ENCODE assay signal across 40 cellular contexts in genomic region chr4:174815282-174815681, GRCh38. TPM values are rescaled to one million over a fixed set of nuclear protein-coding genes. Genes with fewer than 3 reads are reported as not detected.
"Had no signal": no experiment of that assay in that cellular context is flagged by ENCODE, and none has a peak within 500 bp of the region (broad histone marks: within the 10 kb centered on the region; RNA-seq: fewer than 3 reads in every experiment).

No MANE protein-coding gene starts in this region.

- DNase-seq: activated effector memory CD4-positive, alpha-beta T cell treated with anti-CD3 and anti-CD28 coated beads, Interleukin-2, amount 50 U/mL, for 16 hours; activated effector memory CD4-positive, alpha-beta T cell treated with Interleukin-2 at 50 U/mL for 16 hours; activated gamma-delta T cell; activated gamma-delta T cell treated with Interleukin-2 at 50 U/mL for 16 hours; activated naive CD4-positive, alpha-beta T cell; activated naive CD4-positive, alpha-beta T cell treated with anti-CD3 and anti-CD28 coated beads for 36 hours; activated naive CD4-positive, alpha-beta T cell treated with anti-CD3 and anti-CD28 coated beads, Interleukin-2, amount 10 ng/mL, durations not matched to agents 7 days and 5 days; activated naive CD4-positive, alpha-beta T cell treated with anti-CD3 and anti-CD28 coated beads, Interleukin-2, amount 50 U/mL, for 16 hours; activated naive CD4-positive, alpha-beta T cell treated with Interleukin-2 at 50 U/mL for 16 hours; activated naive CD8-positive, alpha-beta T cell treated with anti-CD3 and anti-CD28 coated beads for 36 hours; activated naive CD8-positive, alpha-beta T cell treated with anti-CD3 and anti-CD28 coated beads, Interleukin-2, amount 10 ng/mL, durations not matched to agents 7 days and 5 days; activated naive CD8-positive, alpha-beta T cell treated with anti-CD3 and anti-CD28 coated beads, Interleukin-2, amount 50 U/mL, for 24 hours; activated T-cell treated with anti-CD3 and anti-CD28 coated beads, Interleukin-2, amount 50 U/mL, for 1 hour; activated T-cell treated with anti-CD3 and anti-CD28 coated beads, Interleukin-2, amount 50 U/mL, for 24 hours; activated T-cell treated with anti-CD3 and anti-CD28 coated beads, Interleukin-2, amount 50 U/mL, for 4 hours; activated T-cell treated with anti-CD3 and anti-CD28 coated beads, Interleukin-2, amount 50 U/mL, for 48 hours; activated T-cell treated with anti-CD3 and anti-CD28 coated beads, Interleukin-2, amount 50 U/mL, for 72 hours; adrenal gland; amniotic stem cell; amygdala; anterior cingulate cortex; aorta; body of pancreas; brain microvascular endothelial cell; caudate nucleus; central memory CD4-positive, alpha-beta T cell; cerebellar nuclear complex had no signal

- H3K4me3 Mint-ChIP-seq: activated naive CD4-positive, alpha-beta T cell treated with anti-CD3 and anti-CD28 coated beads for 36 hours; activated naive CD4-positive, alpha-beta T cell treated with anti-CD3 and anti-CD28 coated beads, Interleukin-2, amount 10 ng/mL, durations not matched to agents 7 days and 5 days; activated naive CD4-positive, alpha-beta T cell treated with anti-CD3 and anti-CD28 coated beads, Interleukin-2, amount 50 U/mL, for 24 hours; activated naive CD8-positive, alpha-beta T cell; activated naive CD8-positive, alpha-beta T cell treated with anti-CD3 and anti-CD28 coated beads for 36 hours; activated naive CD8-positive, alpha-beta T cell treated with anti-CD3 and anti-CD28 coated beads, Interleukin-2, amount 10 ng/mL, durations not matched to agents 7 days and 5 days; activated naive CD8-positive, alpha-beta T cell treated with anti-CD3 and anti-CD28 coated beads, Interleukin-2, amount 50 U/mL, for 24 hours; activated T-cell treated with anti-CD3 and anti-CD28 coated beads, Interleukin-2, amount 50 U/mL, for 24 hours; activated T-cell treated with anti-CD3 and anti-CD28 coated beads, Interleukin-2, amount 50 U/mL, for 4 hours; activated T-cell treated with anti-CD3 and anti-CD28 coated beads, Interleukin-2, amount 50 U/mL, for 72 hours; activated T-helper 1 cell treated with anti-CD3 and anti-CD28 coated beads, Interleukin-12 subunit alpha, Interleukin-12 subunit beta, Interleukin-2, Interleukin-4 antibody, amounts not matched to agents 30 ng/mL and 10 ng/mL and 1 ng/mL, durations not matched to agents 14 hours and 24 hours and 36 hours; activated T-helper 17 cell treated with anti-CD3 and anti-CD28 coated beads, Interleukin-2, amount 50 U/mL, for 72 hours; brain; central memory CD8-positive, alpha-beta T cell had no signal

- ATAC-seq: activated naive CD4-positive, alpha-beta T cell treated with anti-CD3 and anti-CD28 coated beads, Interleukin-2, amount 50 U/mL, for 72 hours; activated naive CD8-positive, alpha-beta T cell treated with anti-CD3 and anti-CD28 coated beads, Interleukin-2, amount 50 U/mL, for 24 hours; activated T-cell treated with anti-CD3 and anti-CD28 coated beads, Interleukin-2, amount 50 U/mL, for 4 hours; activated T-cell treated with anti-CD3 and anti-CD28 coated beads, Interleukin-2, amount 50 U/mL, for 72 hours; activated T-helper 17 cell treated with anti-CD3 and anti-CD28 coated beads, Interleukin-2, amount 50 U/mL, for 72 hours; body of pancreas had no signal

- H3K36me3 Mint-ChIP-seq: activated naive CD4-positive, alpha-beta T cell treated with anti-CD3 and anti-CD28 coated beads, Interleukin-2, amount 10 ng/mL, durations not matched to agents 7 days and 5 days; activated naive CD4-positive, alpha-beta T cell treated with anti-CD3 and anti-CD28 coated beads, Interleukin-2, amount 50 U/mL, for 24 hours; activated naive CD4-positive, alpha-beta T cell treated with anti-CD3 and anti-CD28 coated beads, Interleukin-2, amount 50 U/mL, for 72 hours; activated naive CD8-positive, alpha-beta T cell; activated naive CD8-positive, alpha-beta T cell treated with anti-CD3 and anti-CD28 coated beads for 36 hours; activated naive CD8-positive, alpha-beta T cell treated with anti-CD3 and anti-CD28 coated beads, Interleukin-2, amount 10 ng/mL, durations not matched to agents 7 days and 5 days; brain had no signal

- H3K27me3 Mint-ChIP-seq: activated naive CD4-positive, alpha-beta T cell treated with anti-CD3 and anti-CD28 coated beads, Interleukin-2, amount 10 ng/mL, durations not matched to agents 7 days and 5 days; activated naive CD4-positive, alpha-beta T cell treated with anti-CD3 and anti-CD28 coated beads, Interleukin-2, amount 50 U/mL, for 24 hours; activated naive CD8-positive, alpha-beta T cell; activated naive CD8-positive, alpha-beta T cell treated with anti-CD3 and anti-CD28 coated beads, Interleukin-2, amount 10 ng/mL, durations not matched to agents 7 days and 5 days; activated naive CD8-positive, alpha-beta T cell treated with anti-CD3 and anti-CD28 coated beads, Interleukin-2, amount 50 U/mL, for 24 hours; activated T-cell treated with anti-CD3 and anti-CD28 coated beads, Interleukin-2, amount 50 U/mL, for 24 hours; activated T-helper 17 cell treated with anti-CD3 and anti-CD28 coated beads, Interleukin-2, amount 50 U/mL, for 72 hours; central memory CD8-positive, alpha-beta T cell had no signal

- H3K27ac Mint-ChIP-seq: activated naive CD4-positive, alpha-beta T cell treated with anti-CD3 and anti-CD28 coated beads for 36 hours; activated naive CD4-positive, alpha-beta T cell treated with anti-CD3 and anti-CD28 coated beads, Interleukin-2, amount 10 ng/mL, durations not matched to agents 7 days and 5 days; activated naive CD4-positive, alpha-beta T cell treated with anti-CD3 and anti-CD28 coated beads, Interleukin-2, amount 50 U/mL, for 24 hours; activated naive CD4-positive, alpha-beta T cell treated with anti-CD3 and anti-CD28 coated beads, Interleukin-2, amount 50 U/mL, for 72 hours; activated naive CD8-positive, alpha-beta T cell; activated naive CD8-positive, alpha-beta T cell treated with anti-CD3 and anti-CD28 coated beads for 36 hours; activated naive CD8-positive, alpha-beta T cell treated with anti-CD3 and anti-CD28 coated beads, Interleukin-2, amount 10 ng/mL, durations not matched to agents 7 days and 5 days; activated naive CD8-positive, alpha-beta T cell treated with anti-CD3 and anti-CD28 coated beads, Interleukin-2, amount 50 U/mL, for 24 hours; activated T-cell treated with anti-CD3 and anti-CD28 coated beads, Interleukin-2, amount 50 U/mL, for 24 hours; activated T-cell treated with anti-CD3 and anti-CD28 coated beads, Interleukin-2, amount 50 U/mL, for 72 hours; activated T-helper 1 cell treated with anti-CD3 and anti-CD28 coated beads, Interleukin-12 subunit alpha, Interleukin-12 subunit beta, Interleukin-2, Interleukin-4 antibody, amounts not matched to agents 30 ng/mL and 10 ng/mL and 1 ng/mL, durations not matched to agents 14 hours and 24 hours and 36 hours; activated T-helper 17 cell treated with anti-CD3 and anti-CD28 coated beads, Interleukin-2, amount 50 U/mL, for 72 hours; activated T-helper 2 cell treated with anti-CD3 and anti-CD28 coated beads, Interferon-gamma antibody, Interleukin-2, Interleukin-4, amounts not matched to agents 10 μg/mL and 5 μg/mL and 100 μg/mL, durations not matched to agents 14 hours and 24 hours and 36 hours; brain had no signal

- H3K9me3 Mint-ChIP-seq: activated naive CD4-positive, alpha-beta T cell treated with anti-CD3 and anti-CD28 coated beads, Interleukin-2, amount 10 ng/mL, durations not matched to agents 7 days and 5 days; activated naive CD4-positive, alpha-beta T cell treated with anti-CD3 and anti-CD28 coated beads, Interleukin-2, amount 50 U/mL, for 24 hours; activated naive CD8-positive, alpha-beta T cell treated with anti-CD3 and anti-CD28 coated beads, Interleukin-2, amount 10 ng/mL, durations not matched to agents 7 days and 5 days; activated naive CD8-positive, alpha-beta T cell treated with anti-CD3 and anti-CD28 coated beads, Interleukin-2, amount 50 U/mL, for 24 hours; activated T-helper 1 cell treated with anti-CD3 and anti-CD28 coated beads, Interleukin-12 subunit alpha, Interleukin-12 subunit beta, Interleukin-2, Interleukin-4 antibody, amounts not matched to agents 30 ng/mL and 10 ng/mL and 1 ng/mL, durations not matched to agents 14 hours and 24 hours and 36 hours; activated T-helper 2 cell treated with anti-CD3 and anti-CD28 coated beads, Interferon-gamma antibody, Interleukin-2, Interleukin-4, amounts not matched to agents 10 μg/mL and 5 μg/mL and 100 μg/mL, durations not matched to agents 14 hours and 24 hours and 36 hours had no signal

- H3K4me1 Mint-ChIP-seq: activated naive CD4-positive, alpha-beta T cell treated with anti-CD3 and anti-CD28 coated beads, Interleukin-2, amount 10 ng/mL, durations not matched to agents 7 days and 5 days; activated naive CD4-positive, alpha-beta T cell treated with anti-CD3 and anti-CD28 coated beads, Interleukin-2, amount 50 U/mL, for 24 hours; activated naive CD8-positive, alpha-beta T cell treated with anti-CD3 and anti-CD28 coated beads for 36 hours; activated naive CD8-positive, alpha-beta T cell treated with anti-CD3 and anti-CD28 coated beads, Interleukin-2, amount 10 ng/mL, durations not matched to agents 7 days and 5 days; activated naive CD8-positive, alpha-beta T cell treated with anti-CD3 and anti-CD28 coated beads, Interleukin-2, amount 50 U/mL, for 24 hours; activated T-helper 17 cell treated with anti-CD3 and anti-CD28 coated beads, Interleukin-2, amount 50 U/mL, for 72 hours; central memory CD8-positive, alpha-beta T cell had no signal

RNA-seq across cellular contexts. Expression of gene GLRA3, which starts 13.8 kb away (rescaled TPM):
- total RNA-seq: activated naive CD4-positive, alpha-beta T cell treated with anti-CD3 and anti-CD28 coated beads for 36 hours; activated naive CD4-positive, alpha-beta T cell treated with anti-CD3 and anti-CD28 coated beads, Interleukin-2, amount 50 U/mL, for 72 hours; activated naive CD8-positive, alpha-beta T cell treated with anti-CD3 and anti-CD28 coated beads for 36 hours; activated naive CD8-positive, alpha-beta T cell treated with anti-CD3 and anti-CD28 coated beads, Interleukin-2, amount 10 ng/mL, durations not matched to agents 7 days and 5 days; activated T-cell treated with anti-CD3 and anti-CD28 coated beads, Interleukin-2, amount 50 U/mL, for 4 hours; activated T-cell treated with anti-CD3 and anti-CD28 coated beads, Interleukin-2, amount 50 U/mL, for 72 hours; activated T-helper 1 cell treated with anti-CD3 and anti-CD28 coated beads, Interleukin-12 subunit alpha, Interleukin-12 subunit beta, Interleukin-2, Interleukin-4 antibody, amounts not matched to agents 30 ng/mL and 10 ng/mL and 1 ng/mL, durations not matched to agents 14 hours and 24 hours and 36 hours; activated T-helper 17 cell treated with anti-CD3 and anti-CD28 coated beads, Interleukin-2, amount 50 U/mL, for 72 hours; activated T-helper 2 cell treated with anti-CD3 and anti-CD28 coated beads, Interferon-gamma antibody, Interleukin-2, Interleukin-4, amounts not matched to agents 10 μg/mL and 5 μg/mL and 100 μg/mL, durations not matched to agents 14 hours and 24 hours and 36 hours; aorta; ascending aorta; astrocyte; bronchial epithelial cell; cardiac muscle cell; cardiac septum had no signal
